ENCODE assay signal across 8 cellular contexts in the genomic region with DNA sequence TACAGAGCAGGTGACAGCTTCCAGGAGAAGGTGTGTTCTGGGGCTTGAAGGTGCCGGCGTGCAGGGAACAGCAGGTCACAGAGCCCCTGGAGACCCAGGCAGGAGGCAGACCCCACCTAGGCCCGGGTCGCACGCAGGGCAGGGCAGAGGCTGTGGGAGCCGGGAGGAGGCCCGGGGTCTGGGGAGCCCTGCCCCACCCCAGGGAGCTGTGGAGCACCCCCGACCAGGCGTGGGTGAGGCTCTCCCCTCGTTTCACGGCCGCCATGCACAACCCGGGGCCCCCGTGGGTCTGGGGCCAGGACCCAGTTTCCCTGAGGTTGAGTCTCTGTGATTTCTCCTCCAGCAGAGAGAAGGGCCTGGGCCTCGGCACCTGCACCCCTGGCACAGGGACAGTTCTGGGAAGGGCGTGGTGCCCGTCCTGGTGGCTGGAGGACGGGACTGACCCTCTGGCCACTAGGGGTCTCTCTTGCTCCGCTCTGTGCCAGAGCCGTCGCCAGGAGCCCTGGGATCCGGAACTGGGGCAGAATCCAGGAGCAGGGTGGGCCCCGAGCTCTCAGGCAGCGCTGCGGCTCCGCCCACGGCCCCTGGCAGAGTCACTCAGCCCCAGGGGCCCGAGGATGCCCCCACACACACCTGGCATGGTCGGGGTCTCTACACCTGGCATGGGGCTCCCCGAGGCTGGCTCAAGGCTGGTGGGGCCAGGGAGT.
DNase-seq lines count a peak whose midpoint lies in the region; ATAC-seq and TF ChIP-seq lines count a peak whose summit lies in the region.

No MANE protein-coding gene starts in this region.

- ATAC-seq in GM19035 (IDR thresholded peaks at IDR 0.05; ENCODE audit: unreplicated experiment) (peak; percentile 82), HG03520 (IDR thresholded peaks at IDR 0.05; ENCODE audit: unreplicated experiment) (peak; percentile 82)
- ATAC-seq in activated CD8-positive, alpha-beta T cell treated with anti-CD3 and anti-CD28 coated beads for 36 hours = peak; percentile 96

- H3K4me1 ChIP-seq in effector memory CD4-positive, alpha-beta T cell (ENCODE audit: control insufficient read depth, insufficient read depth, low read length, poor library complexity, severe bottlenecking) = peaks cover 9% of the 10 kb centered on the region

- peak; percentile 97 for TF ChIP-seq CTCF in BJ (IDR thresholded peaks at IDR 0.05; ENCODE audit: insufficient read depth, low read depth, low read length)
- peak; percentile 92 for TF ChIP-seq CTCF in activated CD8-positive, alpha-beta T cell treated with anti-CD3 and anti-CD28 coated beads for 36 hours (IDR thresholded peaks at IDR 0.05)

- H3K4me1 Mint-ChIP-seq in activated CD8-positive, alpha-beta T cell treated with anti-CD3 and anti-CD28 coated beads for 36 hours (ENCODE audit: low read depth) = no peaks in the 10 kb centered on the region

- H3K27ac Mint-ChIP-seq in activated CD8-positive, alpha-beta T cell treated with anti-CD3 and anti-CD28 coated beads for 36 hours = no peak overlapping the region

- H3K27ac ChIP-seq in effector memory CD4-positive, alpha-beta T cell (ENCODE audit: insufficient read depth, low read length, poor library complexity, severe bottlenecking) = no peak overlapping the region

- H3K27me3 ChIP-seq in BJ (ENCODE audit: control insufficient read depth, insufficient read depth, low read length) = peaks cover 4% of the 10 kb centered on the region; the same call in 1 of the 2 replicates
- no peaks in the 10 kb centered on the region for H3K27me3 ChIP-seq in effector memory CD4-positive, alpha-beta T cell (replicated peaks; ENCODE audit: control insufficient read depth, insufficient read depth, low read length, poor library complexity, severe bottlenecking)

- H3K4me3 ChIP-seq in BJ (ENCODE audit: low read depth, low read length) = no peak overlapping the region
- H3K4me3 ChIP-seq in effector memory CD4-positive, alpha-beta T cell (ENCODE audit: insufficient read depth, low read depth, low read length, poor library complexity, severe bottlenecking) = peak overlapping the region; percentile 14

- no peaks in the 10 kb centered on the region for H3K9me3 ChIP-seq in effector memory CD4-positive, alpha-beta T cell (ENCODE audit: control insufficient read depth, low read length)

- H3K36me3 Mint-ChIP-seq in activated CD8-positive, alpha-beta T cell treated with anti-CD3 and anti-CD28 coated beads for 36 hours (ENCODE audit: low read depth) = no peaks in the 10 kb centered on the region

- CTCF ChIA-PET in BJ (lab: Yijun Ruan, JAX) = interaction anchor here (0.6 to 4.7 kb wide), 54 partner anchors 9 to 287 kb away, joined by 3 to 102 read pairs (median 4); partner anchors contain the start of genes LRCOL1 and P2RX2
- CTCF ChIA-PET in activated CD8-positive, alpha-beta T cell treated with anti-CD3 and anti-CD28 coated beads for 36 hours (lab: Charles Lee) = interaction anchor here (0.6 to 3.9 kb wide), 37 partner anchors 10 to 268 kb away, joined by 3 to 69 read pairs (median 4); partner anchors contain the start of gene GALNT9

- intact Hi-C loops in activated CD8-positive, alpha-beta T cell treated with anti-CD3 and anti-CD28 coated beads for 36 hours (cut with micrococcal nuclease) = loop anchor here (5.0 to 10.0 kb wide), 2 partner anchors 108 to 140 kb away; no protein-coding TSS in a partner anchor

- no peaks in the 10 kb centered on the region for H3K36me3 ChIP-seq in BJ (ENCODE audit: control insufficient read depth, insufficient read depth, low read length)
- no peaks in the 10 kb centered on the region for H3K36me3 ChIP-seq in effector memory CD4-positive, alpha-beta T cell (ENCODE audit: control insufficient read depth, insufficient read depth, low read length)

- POLR2A ChIA-PET in BJ (lab: Charles Lee) = interaction anchor here (0.6 kb wide), 1 partner anchor 262 kb away, joined by 4 read pairs; no protein-coding TSS in a partner anchor
- POLR2A ChIA-PET in activated CD8-positive, alpha-beta T cell treated with anti-CD3 and anti-CD28 coated beads for 36 hours (lab: Charles Lee) = no interaction called here

- DNase-seq in BJ (ENCODE audit: low read depth) = no peak
- DNase-seq in NCI-H774 (lab: John Stamatoyannopoulos, UW) = peak; percentile 63
- DNase-seq in activated CD8-positive, alpha-beta T cell treated with anti-CD3 and anti-CD28 coated beads for 36 hours = peak; percentile 77
- peak; percentile 45 to 68 (median 54) for DNase-seq in effector memory CD4-positive, alpha-beta T cell
- DNase-seq in midbrain (lab: John Stamatoyannopoulos, UW) = peak; percentile 71
- DNase-seq in stimulated activated CD8-positive, alpha-beta memory T cell treated with anti-CD3 and anti-CD28 coated beads, Interleukin-2, amount 100 ng/mL, for 48 hours (ENCODE audit: low read depth in 2 of 2) = peak; percentile 57 to 68

- H3K27me3 Mint-ChIP-seq in activated CD8-positive, alpha-beta T cell treated with anti-CD3 and anti-CD28 coated beads for 36 hours = no peaks in the 10 kb centered on the region

- H3K4me3 Mint-ChIP-seq in activated CD8-positive, alpha-beta T cell treated with anti-CD3 and anti-CD28 coated beads for 36 hours = no peak overlapping the region

- no peaks in the 10 kb centered on the region for H3K9me3 Mint-ChIP-seq in activated CD8-positive, alpha-beta T cell treated with anti-CD3 and anti-CD28 coated beads for 36 hours
